In the genomic region with DNA sequence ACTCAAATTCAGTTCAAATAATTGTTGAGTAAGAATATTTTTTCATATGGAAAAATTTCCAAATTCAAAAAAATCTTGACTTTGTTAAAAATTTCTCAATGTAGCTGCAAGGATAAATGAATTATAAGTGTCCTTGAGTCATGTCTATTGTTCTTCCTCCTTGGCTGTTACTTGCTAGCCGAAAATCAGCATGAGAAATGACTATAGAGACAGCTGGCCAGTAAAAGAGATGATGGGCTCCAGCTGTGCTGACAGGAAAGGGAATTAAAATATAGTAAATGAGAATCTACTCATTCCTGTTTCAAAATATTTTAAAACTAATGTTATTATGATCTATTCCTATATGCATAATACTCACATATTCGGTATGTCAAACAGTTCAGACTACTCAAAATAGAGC, we compare ENCODE assay signal across 25 cellular contexts.
A peak's percentile ranks its signal among the peaks of the same experiment; 100 is the strongest.
DNase-seq lines count a peak whose midpoint lies in the region; ATAC-seq and TF ChIP-seq lines count a peak whose summit lies in the region.
"Had no signal": no experiment of that assay in that cellular context is flagged by ENCODE, and none has a peak within 500 bp of the region (broad histone marks: within the 10 kb centered on the region; RNA-seq: fewer than 3 reads in every experiment).

No MANE protein-coding gene starts in this region.

- peak; percentile 0 for DNase-seq in H7
- peak; percentile 21 for DNase-seq in MG63
- DNase-seq in WTC11 (ENCODE audit: low spot score), result no peak
- DNase-seq in left kidney (ENCODE audit: low read depth, low spot score), result peak; percentile 1
- DNase-seq in effector CD4-positive, alpha-beta T cell, result no peak
- no peak for DNase-seq in GM23248
- DNase-seq: Caco-2; CD8-positive, alpha-beta T cell; DMS153; DND-41; H9; Karpas-422; NCI-H1092 treated with DMSO at 0.1 percent for 48 hours; NCI-H1436 treated with DMSO at 0.1 percent for 48 hours; NCI-H187 treated with DMSO at 0.1 percent for 48 hours; NCI-H446; NCI-H524 treated with DMSO at 0.1 percent for 48 hours; NCI-H82; PC-9; T-helper 1 cell had no signal

- whole genome bisulfite sequencing in GM23248 (ENCODE audit: low coverage in 1 of 2, low lambda C conversion rate in 2 of 2, missing lambda C conversion rate in 2 of 2), 2 experiments, result 0 to 2% methylated on average over 2 of the region's 2 CpGs

- no peaks in the 10 kb centered on the region for H3K9me2 ChIP-seq in GM23248 (ENCODE audit: insufficient read depth)

- in situ Hi-C loops in GM23248 (cut with MboI), result no loop called here

- ATAC-seq in WTC11 (peak; percentile 55; the same call in 1 of the 2 replicates), HG02938 (IDR thresholded peaks at IDR 0.05; ENCODE audit: unreplicated experiment) (no peak)
- ATAC-seq: CD8-positive, alpha-beta T cell; Right ventricle myocardium inferior had no signal

- TF ChIP-seq CTCF in WTC11 (IDR thresholded peaks at IDR 0.05), result no peak

- H3K36me3 Mint-ChIP-seq in WTC11, result no peaks in the 10 kb centered on the region
- H3K36me3 Mint-ChIP-seq: CD8-positive, alpha-beta T cell had no signal

- H3K36me3 ChIP-seq in H7 (replicated peaks; ENCODE audit: control insufficient read depth, insufficient read depth, low read length), result no peaks in the 10 kb centered on the region
- no peaks in the 10 kb centered on the region for H3K36me3 ChIP-seq in MG63
- no peaks in the 10 kb centered on the region for H3K36me3 ChIP-seq in GM23248 (ENCODE audit: low read depth)
- H3K36me3 ChIP-seq: SJCRH30 had no signal

- H3K4me3 Mint-ChIP-seq in WTC11, result no peak overlapping the region
- H3K4me3 Mint-ChIP-seq: B cell; CD8-positive, alpha-beta T cell; H9 had no signal

- H3K27me3 ChIP-seq in H7 (ENCODE audit: control insufficient read depth, insufficient read depth, low read length), result no peaks in the 10 kb centered on the region
- no peaks in the 10 kb centered on the region for H3K27me3 ChIP-seq in MG63
- no peaks in the 10 kb centered on the region for H3K27me3 ChIP-seq in GM23248 (replicated peaks; ENCODE audit: insufficient read depth)
- H3K27me3 ChIP-seq: SJCRH30 had no signal

- no peak overlapping the region for H3K27ac ChIP-seq in GM23248
- H3K27ac ChIP-seq: C4-2B, PC-9, SJCRH30 had no signal

- no peaks in the 10 kb centered on the region for H3K27me3 Mint-ChIP-seq in WTC11 (ENCODE audit: low read depth)
- H3K27me3 Mint-ChIP-seq: B cell had no signal

- H3K9me3 Mint-ChIP-seq in WTC11, result no peaks in the 10 kb centered on the region
- H3K9me3 Mint-ChIP-seq: H9 had no signal

- POLR2A ChIA-PET in WTC11 (lab: Charles Lee), result no interaction called here

- no peaks in the 10 kb centered on the region for H3K4me1 ChIP-seq in GM23248 (ENCODE audit: insufficient read depth)
- H3K4me1 ChIP-seq: Caco-2, SJCRH30 had no signal

- CTCF ChIA-PET in WTC11 (lab: Charles Lee), result no interaction called here

- H2AFZ ChIP-seq in GM23248, result no peak overlapping the region
- H2AFZ ChIP-seq: PC-9 had no signal

- H3F3A ChIP-seq in GM23248 (ENCODE audit: insufficient read depth), result no peaks in the 10 kb centered on the region

- H3K9ac ChIP-seq in GM23248, result no peak overlapping the region

- no peaks in the 10 kb centered on the region for H3K79me2 ChIP-seq in GM23248 (ENCODE audit: insufficient read depth)

- H3K9me3 ChIP-seq in MG63 (no peaks in the 10 kb centered on the region), GM23248 (ENCODE audit: low read depth) (no peaks in the 10 kb centered on the region)
- H3K9me3 ChIP-seq: Caco-2, SJCRH30 had no signal

- H4K20me1 ChIP-seq in GM23248 (ENCODE audit: insufficient read depth), result no peaks in the 10 kb centered on the region

- no peak overlapping the region for H3K4me2 ChIP-seq in GM23248 (ENCODE audit: unreplicated experiment)
- H3K4me2 ChIP-seq: PC-9 had no signal

- H3K27ac Mint-ChIP-seq in WTC11, result no peak overlapping the region
- H3K27ac Mint-ChIP-seq: B cell; CD8-positive, alpha-beta T cell; H9 had no signal

- no peak overlapping the region for H3K4me3 ChIP-seq in H7 (ENCODE audit: insufficient read depth, low read depth, low read length)
- H3K4me3 ChIP-seq in MG63, result no peak overlapping the region
- no peak overlapping the region for H3K4me3 ChIP-seq in GM23248
- H3K4me3 ChIP-seq: PC-9, SJCRH30 had no signal

- H3K4me1 Mint-ChIP-seq in WTC11, result peaks cover 8% of the 10 kb centered on the region
- H3K4me1 Mint-ChIP-seq: B cell had no signal

TF ChIP-seq in WTC11, 78 proteins besides CTCF, POLR2A, EP300 and RAD21:
- TF ChIP-seq, protein P1, sequence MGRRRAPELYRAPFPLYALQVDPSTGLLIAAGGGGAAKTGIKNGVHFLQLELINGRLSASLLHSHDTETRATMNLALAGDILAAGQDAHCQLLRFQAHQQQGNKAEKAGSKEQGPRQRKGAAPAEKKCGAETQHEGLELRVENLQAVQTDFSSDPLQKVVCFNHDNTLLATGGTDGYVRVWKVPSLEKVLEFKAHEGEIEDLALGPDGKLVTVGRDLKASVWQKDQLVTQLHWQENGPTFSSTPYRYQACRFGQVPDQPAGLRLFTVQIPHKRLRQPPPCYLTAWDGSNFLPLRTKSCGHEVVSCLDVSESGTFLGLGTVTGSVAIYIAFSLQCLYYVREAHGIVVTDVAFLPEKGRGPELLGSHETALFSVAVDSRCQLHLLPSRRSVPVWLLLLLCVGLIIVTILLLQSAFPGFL (CRISPR knock-in tag; IDR thresholded peaks at IDR 0.05; ENCODE audit: borderline replicate concordance), result no peak
- TF ChIP-seq FOXJ3 (CRISPR knock-in tag; IDR thresholded peaks at IDR 0.05; ENCODE audit: borderline replicate concordance), result no peak
TF ChIP-seq in WTC11: peak in this region for 0.

Comparison
In these comparisons a context has a peak if more than half of its experiments do, and no peak if none do; other contexts are left out.
1. DNase-seq: peak in H7 (single experiment), MG63 (single experiment) and left kidney (single experiment); none in WTC11 (single experiment), effector CD4-positive, alpha-beta T cell (single experiment) and GM23248 (single experiment).